In genomic region chr7:20834656-20835055, GRCh38 we compare ENCODE assay signal across 15 cellular contexts.
DNase-seq lines count a peak whose midpoint lies in the region; ATAC-seq lines count a peak whose summit lies in the region.
"Had no signal": no experiment of that assay in that cellular context is flagged by ENCODE, and none has a peak within 500 bp of the region (broad histone marks: within the 10 kb centered on the region; RNA-seq: fewer than 3 reads in every experiment).

No MANE protein-coding gene starts in this region.

- H3K27me3 ChIP-seq in iPS-15b (ENCODE audit: control insufficient read depth, insufficient read depth, low read length): no peaks in the 10 kb centered on the region

- no peak overlapping the region for H3K27ac ChIP-seq in substantia nigra (ENCODE audit: low read depth, low read length, poor library complexity, severe bottlenecking)

- peak overlapping the region; percentile 45 for H3K4me3 ChIP-seq in iPS-15b (ENCODE audit: low read depth, low read length)
- H3K4me3 ChIP-seq: mucosa of descending colon had no signal

- no peaks in the 10 kb centered on the region for H3K9me3 ChIP-seq in iPS-15b (ENCODE audit: control insufficient read depth, insufficient read depth, low read length)
- H3K9me3 ChIP-seq: mucosa of descending colon had no signal

- ATAC-seq in GM18861 (IDR thresholded peaks at IDR 0.05; ENCODE audit: unreplicated experiment): peak; percentile 20
- ATAC-seq: CD8-positive, alpha-beta T cell; mucosa of descending colon; right cardiac atrium had no signal

- DNase-seq in DMS53 (lab: John Stamatoyannopoulos, UW) (peak; percentile 61), OCI-M1 (lab: John Stamatoyannopoulos, UW) (peak; percentile 5), MV-4-11 (lab: John Stamatoyannopoulos, UW) (no peak), AG08395 (ENCODE audit: low spot score) (no peak), substantia nigra (lab: John Stamatoyannopoulos, UW) (no peak), RPMI8226 (no peak)
- DNase-seq: activated naive CD4-positive, alpha-beta T cell treated with anti-CD3 and anti-CD28 coated beads, Interleukin-2, amount 10 ng/mL, durations not matched to agents 7 days and 5 days; CD8-positive, alpha-beta T cell; central memory CD4-positive, alpha-beta T cell; mucosa of descending colon; NCI-H526 treated with DMSO at 0.1 percent for 48 hours; T-helper 1 cell had no signal

- no peak overlapping the region for H3K9ac ChIP-seq in iPS-15b (ENCODE audit: low read depth, low read length)

- H3K4me1 ChIP-seq in iPS-15b (ENCODE audit: control insufficient read depth, insufficient read depth, low read length): peaks cover 6% of the 10 kb centered on the region

- no peaks in the 10 kb centered on the region for H3K36me3 ChIP-seq in iPS-15b (ENCODE audit: control insufficient read depth, insufficient read depth, low read length)

Comparison
In these comparisons a context has a peak if more than half of its experiments do, and no peak if none do; other contexts are left out.
1. DNase-seq: peak in DMS53 (single experiment) and OCI-M1 (single experiment); none in MV-4-11 (single experiment), AG08395 (single experiment), substantia nigra (0 of 49) and RPMI8226 (single experiment).